In the genomic region with DNA sequence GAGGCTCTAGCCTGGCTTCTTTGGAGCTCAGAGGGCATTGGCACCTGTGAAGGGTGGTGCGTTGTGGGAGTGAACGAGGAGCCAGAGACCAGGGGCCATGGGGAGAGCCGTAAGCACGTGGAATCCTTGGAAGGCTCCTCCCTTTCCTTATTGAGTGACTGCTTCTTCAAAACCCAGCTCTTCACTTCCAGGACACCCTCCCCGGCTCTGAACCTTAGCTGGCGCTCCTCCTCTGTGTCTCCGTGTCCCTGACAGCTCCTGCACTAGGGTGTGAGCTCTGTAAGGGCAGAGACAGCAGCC, we compare ENCODE assay signal across 10 cellular contexts. TPM values are rescaled to one million over a fixed set of nuclear protein-coding genes. Genes with fewer than 3 reads are reported as not detected.
A peak's percentile ranks its signal among the peaks of the same experiment; 100 is the strongest.
DNase-seq lines count a peak whose midpoint lies in the region; ATAC-seq and TF ChIP-seq lines count a peak whose summit lies in the region.
"Had no signal": no experiment of that assay in that cellular context is flagged by ENCODE, and none has a peak within 500 bp of the region (broad histone marks: within the 10 kb centered on the region; RNA-seq: fewer than 3 reads in every experiment).

No MANE protein-coding gene starts in this region.

- CTCF ChIA-PET in CD8-positive, alpha-beta memory T cell (lab: Charles Lee) = interaction anchor here (0.8 to 4.7 kb wide), 8 partner anchors 9 to 280 kb away, joined by 3 to 89 read pairs (median 4); a partner anchor contains a TSS

- H3K27ac Mint-ChIP-seq in CD14-positive monocyte = no peak overlapping the region
- peak overlapping the region; percentile 80 for H3K27ac Mint-ChIP-seq in stimulated activated effector memory CD8-positive, alpha-beta T cell treated with anti-CD3 and anti-CD28 coated beads, Interleukin-12 subunit alpha, Interleukin-12 subunit beta, amount 100 ng/mL, for 72 hours
- H3K27ac Mint-ChIP-seq in CD8-positive, alpha-beta memory T cell = no peak overlapping the region

- H3K9me3 Mint-ChIP-seq in CD14-positive monocyte = no peaks in the 10 kb centered on the region
- no peaks in the 10 kb centered on the region for H3K9me3 Mint-ChIP-seq in stimulated activated effector memory CD8-positive, alpha-beta T cell treated with anti-CD3 and anti-CD28 coated beads, Interleukin-12 subunit alpha, Interleukin-12 subunit beta, amount 100 ng/mL, for 72 hours
- no peaks in the 10 kb centered on the region for H3K9me3 Mint-ChIP-seq in CD8-positive, alpha-beta memory T cell
- H3K9me3 Mint-ChIP-seq: activated naive CD8-positive, alpha-beta T cell treated with anti-CD3 and anti-CD28 coated beads, Interleukin-2, amount 50 U/mL, for 24 hours; central memory CD8-positive, alpha-beta T cell had no signal

- no peaks in the 10 kb centered on the region for H3F3A ChIP-seq in OCI-LY1 (ENCODE audit: insufficient read depth, low read length)

- H3K9me2 ChIP-seq in OCI-LY1 (ENCODE audit: low read depth, low read length) = no peaks in the 10 kb centered on the region

- H3K4me3 Mint-ChIP-seq in CD14-positive monocyte = no peak overlapping the region
- no peak overlapping the region for H3K4me3 Mint-ChIP-seq in stimulated activated effector memory CD8-positive, alpha-beta T cell treated with anti-CD3 and anti-CD28 coated beads, Interleukin-12 subunit alpha, Interleukin-12 subunit beta, amount 100 ng/mL, for 72 hours
- no peak overlapping the region for H3K4me3 Mint-ChIP-seq in CD8-positive, alpha-beta memory T cell
- H3K4me3 Mint-ChIP-seq: activated naive CD8-positive, alpha-beta T cell treated with anti-CD3 and anti-CD28 coated beads, Interleukin-2, amount 50 U/mL, for 24 hours; central memory CD8-positive, alpha-beta T cell had no signal

- POLR2A ChIA-PET in CD8-positive, alpha-beta memory T cell (lab: Charles Lee) = no interaction called here

- no peaks in the 10 kb centered on the region for H3K9me3 ChIP-seq in OCI-LY1 (ENCODE audit: low read length)
- no peaks in the 10 kb centered on the region for H3K9me3 ChIP-seq in CD8-positive, alpha-beta memory T cell (ENCODE audit: low read length)

- H3K27me3 ChIP-seq in OCI-LY1 (ENCODE audit: insufficient read depth, low read length) = no peaks in the 10 kb centered on the region
- H3K27me3 ChIP-seq in CD8-positive, alpha-beta memory T cell (ENCODE audit: insufficient read depth, low read length, poor library complexity, severe bottlenecking) = no peaks in the 10 kb centered on the region

- no peak overlapping the region for H3K4me2 ChIP-seq in OCI-LY1 (ENCODE audit: low read length)

- H3K27me3 Mint-ChIP-seq in CD14-positive monocyte (ENCODE audit: low read depth in 3 of 3) = no peaks in the 10 kb centered on the region
- no peaks in the 10 kb centered on the region for H3K27me3 Mint-ChIP-seq in CD8-positive, alpha-beta memory T cell
- H3K27me3 Mint-ChIP-seq: activated naive CD8-positive, alpha-beta T cell treated with anti-CD3 and anti-CD28 coated beads, Interleukin-2, amount 50 U/mL, for 24 hours; central memory CD8-positive, alpha-beta T cell had no signal

- no peaks in the 10 kb centered on the region for H3K4me1 ChIP-seq in OCI-LY1 (ENCODE audit: insufficient read depth, low read length, severe bottlenecking)
- no peaks in the 10 kb centered on the region for H3K4me1 ChIP-seq in CD8-positive, alpha-beta memory T cell (ENCODE audit: insufficient read depth, low read length)

- H3K79me2 ChIP-seq in OCI-LY1 (ENCODE audit: insufficient read depth, low read length) = no peaks in the 10 kb centered on the region

- no peaks in the 10 kb centered on the region for H4K20me1 ChIP-seq in OCI-LY1 (ENCODE audit: insufficient read depth, low read length)

- H3K36me3 ChIP-seq in OCI-LY1 (ENCODE audit: insufficient read depth, low read length) = peaks cover 55% of the 10 kb centered on the region
- peaks cover 30% of the 10 kb centered on the region for H3K36me3 ChIP-seq in CD8-positive, alpha-beta memory T cell (ENCODE audit: insufficient read depth, low read length)

- TF ChIP-seq CTCF in CD14-positive monocyte (IDR thresholded peaks at IDR 0.05) (peak; percentile 45), OCI-LY1 (IDR thresholded peaks at IDR 0.05; ENCODE audit: low read length) (peak; percentile 2; the same call in 1 of the 2 replicates)

- no peak overlapping the region for H3K9ac ChIP-seq in OCI-LY1 (ENCODE audit: low read length)

- ATAC-seq in stimulated activated effector memory CD8-positive, alpha-beta T cell treated with anti-CD3 and anti-CD28 coated beads, Interleukin-12 subunit alpha, Interleukin-12 subunit beta, amount 100 ng/mL, for 72 hours = no peak
- ATAC-seq in HG03378 (IDR thresholded peaks at IDR 0.05; ENCODE audit: unreplicated experiment) = no peak

- DNase-seq in CD14-positive monocyte (ENCODE audit: low spot score) (no peak), epithelial cell of prostate (ENCODE audit: low read depth, low spot score) (no peak), NCI-H510A treated with DMSO at 0.1 percent for 48 hours (lab: John Stamatoyannopoulos, UW) (no peak), GDM1 (lab: John Stamatoyannopoulos, UW) (no peak)
- DNase-seq in stimulated activated effector memory CD8-positive, alpha-beta T cell treated with anti-CD3 and anti-CD28 coated beads, Interleukin-12 subunit alpha, Interleukin-12 subunit beta, amount 100 ng/mL, for 72 hours (ENCODE audit: low spot score in 2 of 2) = no peak
- DNase-seq in CD8-positive, alpha-beta memory T cell = no peak

- no peak overlapping the region for H2AFZ ChIP-seq in OCI-LY1 (ENCODE audit: low read length)

- no peak overlapping the region for H3K27ac ChIP-seq in OCI-LY1 (ENCODE audit: low read depth, low read length, poor library complexity, severe bottlenecking)
- peak overlapping the region; percentile 70 for H3K27ac ChIP-seq in epithelial cell of prostate
- no peak overlapping the region for H3K27ac ChIP-seq in CD8-positive, alpha-beta memory T cell (ENCODE audit: low read depth, low read length)

- H3K36me3 Mint-ChIP-seq in CD14-positive monocyte = peaks cover 71 to 89% of the 10 kb centered on the region in 2 donors
- H3K36me3 Mint-ChIP-seq in stimulated activated effector memory CD8-positive, alpha-beta T cell treated with anti-CD3 and anti-CD28 coated beads, Interleukin-12 subunit alpha, Interleukin-12 subunit beta, amount 100 ng/mL, for 72 hours = peaks cover 69% of the 10 kb centered on the region
- H3K36me3 Mint-ChIP-seq in CD8-positive, alpha-beta memory T cell = peaks cover 0 to 72% (median 0%) of the 10 kb centered on the region in 3 donors

- no peak overlapping the region for H3K4me3 ChIP-seq in OCI-LY1 (ENCODE audit: low read depth, low read length, poor library complexity, severe bottlenecking)
- no peak overlapping the region for H3K4me3 ChIP-seq in CD8-positive, alpha-beta memory T cell (ENCODE audit: low read length)

- H3K4me1 Mint-ChIP-seq in CD14-positive monocyte = no peaks in the 10 kb centered on the region
- H3K4me1 Mint-ChIP-seq in stimulated activated effector memory CD8-positive, alpha-beta T cell treated with anti-CD3 and anti-CD28 coated beads, Interleukin-12 subunit alpha, Interleukin-12 subunit beta, amount 100 ng/mL, for 72 hours = peaks cover 5% of the 10 kb centered on the region
- peaks cover 0 to 3% (median 0%) of the 10 kb centered on the region in 3 donors for H3K4me1 Mint-ChIP-seq in CD8-positive, alpha-beta memory T cell
- H3K4me1 Mint-ChIP-seq: central memory CD8-positive, alpha-beta T cell had no signal

- intact Hi-C loops in CD14-positive monocyte (cut with micrococcal nuclease) = no loop called here

RNA-seq across cellular contexts. Expression of a gene that starts 26.3 kb away (rescaled TPM):
- polyA plus RNA-seq in CD14-positive monocyte = 10 to 100 TPM; 10.4 to 19.0 TPM
- total RNA-seq in CD8-positive, alpha-beta memory T cell = 10 to 100 TPM; 69.9 to 78.7 TPM
- 22.6 TPM for polyA plus RNA-seq in CD8-positive, alpha-beta memory T cell

RNA-seq across cellular contexts. Expression of a gene that starts 42.8 kb away (rescaled TPM):
- not detected for polyA plus RNA-seq in CD14-positive monocyte
- total RNA-seq in CD8-positive, alpha-beta memory T cell = not detected
- polyA plus RNA-seq in CD8-positive, alpha-beta memory T cell = not detected

RNA-seq across cellular contexts. Expression of a gene that starts 49.1 kb away (rescaled TPM):
- polyA plus RNA-seq in CD14-positive monocyte = 10 to 100 TPM; 64.2 to 75.8 TPM
- 100 to 1,000 TPM; 112 to 114 TPM for total RNA-seq in CD8-positive, alpha-beta memory T cell
- 92.5 TPM for polyA plus RNA-seq in CD8-positive, alpha-beta memory T cell

RNA-seq across cellular contexts. Expression of a gene that starts 49.5 kb away (rescaled TPM):
- polyA plus RNA-seq in CD14-positive monocyte = 10 to 100 TPM; 22.0 to 26.3 TPM
- 100 to 1,000 TPM; 120 to 125 TPM for total RNA-seq in CD8-positive, alpha-beta memory T cell
- 24.9 TPM for polyA plus RNA-seq in CD8-positive, alpha-beta memory T cell
